Comparison of ENCODE assay signal across 1 cellular context in genomic region chr9:137411670-137412380, GRCh38.
TF ChIP-seq lines count a peak whose summit lies in the region.

No MANE protein-coding gene starts in this region.

TF ChIP-seq in endothelial cell of umbilical vein, 7 proteins besides CTCF, POLR2A, EP300 and RAD21 (continued from another document):
- TF ChIP-seq EZH2 (IDR thresholded peaks at IDR 0.05; ENCODE audit: borderline replicate concordance, low read depth, low read length, severe bottlenecking) (no peak), MAX (IDR thresholded peaks at IDR 0.05; ENCODE audit: insufficient read depth, insufficient read length) (peak; percentile 34)
